Comparison of ENCODE assay signal across 10 cellular contexts in genomic region chr20:49938173-49939163, GRCh38. TPM values are rescaled to one million over a fixed set of nuclear protein-coding genes. Genes with fewer than 3 reads are reported as not detected.
DNase-seq lines count a peak whose midpoint lies in the region; ATAC-seq and TF ChIP-seq lines count a peak whose summit lies in the region.
"Had no signal": no experiment of that assay in that cellular context is flagged by ENCODE, and none has a peak within 500 bp of the region (broad histone marks: within the 10 kb centered on the region; RNA-seq: fewer than 3 reads in every experiment).

No MANE protein-coding gene starts in this region.

- H3K27ac Mint-ChIP-seq in glutamatergic neuron (ENCODE audit: unreplicated experiment), result peak overlapping the region; percentile 81

- in situ Hi-C loops in gastrocnemius medialis (cut with MboI; ENCODE audit: low sequenced_read_pairs in 4 of 4), result no loop called here

- no peak for TF ChIP-seq RAD21 in HCT116 (IDR thresholded peaks at IDR 0.05; ENCODE audit: low read depth)

- H3K9ac ChIP-seq in HCT116 (ENCODE audit: low read length), result peak overlapping the region; percentile 97; the same call in 1 of the 2 replicates

- H3K27ac ChIP-seq in HCT116 (ENCODE audit: low read depth, low read length) (no peak overlapping the region), WERI-Rb-1 (peak overlapping the region; percentile 40), gastrocnemius medialis (peak overlapping the region; percentile 95 to 100 (median 98))
- H3K27ac ChIP-seq: SJSA1 had no signal

- no peak for ATAC-seq in HCT116
- ATAC-seq in gastrocnemius medialis, result no peak
- ATAC-seq in HG02642 (IDR thresholded peaks at IDR 0.05; ENCODE audit: poor library complexity, unreplicated experiment), result no peak

- no peaks in the 10 kb centered on the region for H4K20me1 ChIP-seq in HCT116 (ENCODE audit: insufficient read depth)

- H3K79me2 ChIP-seq in HCT116 (ENCODE audit: insufficient read depth, low read length), result peaks cover 71% of the 10 kb centered on the region

- peaks cover 27% of the 10 kb centered on the region for H3K4me1 Mint-ChIP-seq in glutamatergic neuron (ENCODE audit: low read depth, unreplicated experiment)

- no peaks in the 10 kb centered on the region for H3K36me3 Mint-ChIP-seq in glutamatergic neuron (ENCODE audit: unreplicated experiment)

- POLR2A ChIA-PET in HCT116 (lab: Charles Lee), result no interaction called here

- BruUV-seq in HCT116 (replicated peaks; lab: Mats Ljungman, UMichigan), result no TSS peak

- peaks cover 18 to 27% of the 10 kb centered on the region in 2 experiments for H3K4me1 ChIP-seq in HCT116 (ENCODE audit: control insufficient read depth in 1 of 2, insufficient read depth in 2 of 2, low read length in 2 of 2)
- H3K4me1 ChIP-seq in gastrocnemius medialis, result peaks cover 51 to 53% of the 10 kb centered on the region in 2 donors

- intact Hi-C loops in HCT116 (cut with micrococcal nuclease) (no loop called here), gastrocnemius medialis (cut with DNase I; ENCODE audit: low total_unique reads) (loop anchor here (10.0 kb wide), 1 partner anchor 996 kb away; the partner anchor contains the start of gene ADNP)

- H3K4me3 ChIP-seq in HCT116 (replicated peaks in 1 of 2; ENCODE audit: low read depth in 1 of 2, low read length in 2 of 2), result no peak overlapping the region; a peak in 2 of 4 replicates
- H3K4me3 ChIP-seq in WERI-Rb-1 (ENCODE audit: low read depth, low read length), result no peak overlapping the region; the same call in 1 of the 2 replicates
- peak overlapping the region; percentile 88 to 99 (median 96) for H3K4me3 ChIP-seq in gastrocnemius medialis

- H3K27me3 Mint-ChIP-seq in glutamatergic neuron (ENCODE audit: unreplicated experiment), result peaks cover 2% of the 10 kb centered on the region

- H3K9me3 ChIP-seq in HCT116 (ENCODE audit: control insufficient read depth in 1 of 2, insufficient read depth in 1 of 2, low read depth in 1 of 2, low read length in 2 of 2), result no peaks in the 10 kb centered on the region
- H3K9me3 ChIP-seq in WERI-Rb-1 (ENCODE audit: severe bottlenecking), result peaks cover 3% of the 10 kb centered on the region
- H3K9me3 ChIP-seq in gastrocnemius medialis, result no peaks in the 10 kb centered on the region
- H3K9me3 ChIP-seq: right lobe of liver, SJSA1 had no signal

- H3K27me3 ChIP-seq in HCT116 (ENCODE audit: insufficient read depth, low read length) (no peaks in the 10 kb centered on the region), WERI-Rb-1 (ENCODE audit: insufficient read depth, low read depth, severe bottlenecking) (no peaks in the 10 kb centered on the region), gastrocnemius medialis (no peaks in the 10 kb centered on the region)
- H3K27me3 ChIP-seq: right lobe of liver, SJSA1 had no signal

- no peak for DNase-seq in HCT116 (ENCODE audit: low read depth, low spot score)
- peak; percentile 44 for DNase-seq in WERI-Rb-1
- DNase-seq in glutamatergic neuron, result no peak
- DNase-seq in gastrocnemius medialis, result peak in 1 of 2 donors; percentile 28
- DNase-seq in activated CD4-positive, CD25-positive, alpha-beta regulatory T cell (lab: John Stamatoyannopoulos, UW), result no peak
- no peak for DNase-seq in NOMO-1 treated with DMSO at 0.1 percent for 48 hours (lab: John Stamatoyannopoulos, UW; ENCODE audit: unreplicated experiment)
- no peak for DNase-seq in NCI-H2196 treated with DMSO at 0.1 percent for 48 hours (lab: John Stamatoyannopoulos, UW; ENCODE audit: unreplicated experiment)

- TF ChIP-seq CTCF in HCT116 (IDR thresholded peaks at IDR 0.05 in 2 of 3, conservative IDR thresholded peaks at IDR 0.05 in 1 of 3; ENCODE audit: borderline replicate concordance in 1 of 3, insufficient read depth in 1 of 3, low read depth in 2 of 3, low read length in 2 of 3), result no peak
- TF ChIP-seq CTCF in WERI-Rb-1 (IDR thresholded peaks at IDR 0.05; ENCODE audit: low read depth, low read length), result no peak
- no peak for TF ChIP-seq CTCF in glutamatergic neuron (IDR thresholded peaks at IDR 0.05; ENCODE audit: partially characterized antibody, unreplicated experiment)
- no peak for TF ChIP-seq CTCF in gastrocnemius medialis (IDR thresholded peaks at IDR 0.05 in 4 of 5, conservative IDR thresholded peaks at IDR 0.05 in 1 of 5)

- no peak for TF ChIP-seq POLR2A in HCT116 (IDR thresholded peaks at IDR 0.05; ENCODE audit: borderline replicate concordance, extremely low read depth, insufficient read depth, insufficient read length)
- no peak for TF ChIP-seq POLR2A in gastrocnemius medialis (IDR thresholded peaks at IDR 0.05)

- peaks cover 17 to 19% of the 10 kb centered on the region in 2 experiments for H3K36me3 ChIP-seq in HCT116 (ENCODE audit: control insufficient read depth in 1 of 2, insufficient read depth in 2 of 2, low read length in 2 of 2)
- peaks cover 49% of the 10 kb centered on the region for H3K36me3 ChIP-seq in WERI-Rb-1
- peaks cover 0 to 32% of the 10 kb centered on the region in 2 donors for H3K36me3 ChIP-seq in gastrocnemius medialis

- peak overlapping the region; percentile 75 for H3K4me2 ChIP-seq in HCT116 (ENCODE audit: low read length)

- H3K9me3 Mint-ChIP-seq in glutamatergic neuron (ENCODE audit: unreplicated experiment), result peaks cover 5% of the 10 kb centered on the region

- CTCF ChIA-PET in HCT116 (lab: Charles Lee), result interaction anchor here (0.9 to 2.4 kb wide), 3 partner anchors 19 to 133 kb away, joined by 3 to 6 read pairs (median 4); no protein-coding TSS in a partner anchor

- H2AFZ ChIP-seq in HCT116 (ENCODE audit: low read depth, low read length, poor library complexity, severe bottlenecking), result no peak overlapping the region

- H3K9me2 ChIP-seq in HCT116 (ENCODE audit: insufficient read depth), result no peaks in the 10 kb centered on the region

- RAD21 ChIA-PET in HCT116 (lab: Charles Lee; ENCODE audit: low non-redundant PET in 1 of 2, low total read pairs in 2 of 2, uncharacterized antibody in 2 of 2, unreplicated experiment in 2 of 2), result no interaction called here

- H3K4me3 Mint-ChIP-seq in glutamatergic neuron (ENCODE audit: unreplicated experiment), result peak overlapping the region; percentile 98

TF ChIP-seq in HCT116, 20 proteins besides CTCF, POLR2A, EP300 and RAD21:
- TF ChIP-seq EZH2phosphoT487 (IDR thresholded peaks at IDR 0.05; ENCODE audit: borderline replicate concordance) (no peak), SIN3A (IDR thresholded peaks at IDR 0.05; ENCODE audit: low read depth) (no peak), SP1 (IDR thresholded peaks at IDR 0.05; ENCODE audit: low read depth) (no peak), JUND (IDR thresholded peaks at IDR 0.05) (no peak), TCF7L2 (IDR thresholded peaks at IDR 0.05; ENCODE audit: borderline replicate concordance, extremely low read depth, insufficient read depth, insufficient read length) (no peak), ELF1 (IDR thresholded peaks at IDR 0.05; ENCODE audit: borderline replicate concordance, low read depth) (no peak), FOSL1 (IDR thresholded peaks at IDR 0.05; ENCODE audit: low read depth) (no peak), ZFX (IDR thresholded peaks at IDR 0.05) (no peak), SRF (IDR thresholded peaks at IDR 0.05; ENCODE audit: low read depth) (no peak)

RNA-seq across cellular contexts. Expression of gene RNF114, which starts 2.3 kb away (rescaled TPM):
- 66.8 TPM for total RNA-seq in HCT116 (2021; ENCODE audit: unreplicated experiment)
- polyA plus RNA-seq in HCT116 (2012), result 86.8 and 113 TPM in 2 replicates
- 64.2 TPM for total RNA-seq in glutamatergic neuron (ENCODE audit: unreplicated experiment)
- total RNA-seq in gastrocnemius medialis, result 100 to 1,000 TPM; 133 to 216 (median 172) TPM

RNA-seq across cellular contexts. Expression of gene SPATA2, which starts 23.1 kb away (rescaled TPM):
- total RNA-seq in HCT116 (2021; ENCODE audit: unreplicated experiment) (6.6 TPM), glutamatergic neuron (ENCODE audit: unreplicated experiment) (9.7 TPM), gastrocnemius medialis (10 to 100 TPM in 2 of 4 donors, 1 to 10 TPM in 2; 7.7 to 10.7 (median 9.7) TPM)
- polyA plus RNA-seq in HCT116 (2012), result 5.6 and 7.1 TPM in 2 replicates

RNA-seq across cellular contexts. Expression of gene SNAI1, which starts 44.3 kb away (rescaled TPM):
- total RNA-seq in HCT116 (2021; ENCODE audit: unreplicated experiment), result 13.4 TPM
- polyA plus RNA-seq in HCT116 (2012), result 14.6 and 18.0 TPM in 2 replicates
- 3.9 TPM for total RNA-seq in glutamatergic neuron (ENCODE audit: unreplicated experiment)
- total RNA-seq in gastrocnemius medialis, result 1 to 10 TPM in 3 of 4 donors, under 1 TPM in 1; 0.61 to 3.5 (median 1.3) TPM

Comparison
In these comparisons a context has a peak if more than half of its experiments do, and no peak if none do; other contexts are left out.
1. H3K4me3 ChIP-seq: peak in gastrocnemius medialis (4 of 4); none in HCT116 (0 of 2) and WERI-Rb-1 (single experiment).